Comparison of ENCODE assay signal across 13 cellular contexts in the genomic region with DNA sequence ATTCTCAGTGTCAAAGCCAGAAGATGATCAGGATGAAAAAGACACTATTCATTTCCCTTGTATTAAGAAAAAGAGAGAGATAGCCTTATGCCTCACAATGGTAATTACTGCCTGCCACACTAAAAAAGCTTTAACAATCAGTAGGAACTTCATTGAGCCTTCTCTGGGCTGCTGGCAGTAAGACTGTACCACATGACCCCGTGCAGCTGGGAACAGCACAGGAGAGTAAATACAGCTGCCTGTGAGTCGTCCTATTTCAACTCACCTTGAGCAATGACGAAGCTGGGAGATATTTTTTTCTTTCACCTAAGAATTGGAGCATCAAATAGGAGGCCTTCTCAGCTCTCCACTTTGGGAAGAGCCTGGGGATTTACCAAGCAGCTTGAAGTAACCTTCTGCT.
DNase-seq lines count a peak whose midpoint lies in the region; ATAC-seq and FAIRE-seq lines count a peak whose summit lies in the region.
"Had no signal": no experiment of that assay in that cellular context is flagged by ENCODE, and none has a peak within 500 bp of the region (broad histone marks: within the 10 kb centered on the region; RNA-seq: fewer than 3 reads in every experiment).

No MANE protein-coding gene starts in this region.

- no peak for FAIRE-seq in HTR-8/SVneo (lab: Jason Lieb, UNC)

- H3K36me3 Mint-ChIP-seq in activated CD4-positive, alpha-beta memory T cell treated with anti-CD3 and anti-CD28 coated beads, Interleukin-2, amount 10 ng/mL, durations not matched to agents 7 days and 5 days (ENCODE audit: low read depth) = no peaks in the 10 kb centered on the region

- peak; percentile 43 for ATAC-seq in left ventricle myocardium superior
- no peak for ATAC-seq in HG02973 (IDR thresholded peaks at IDR 0.05; ENCODE audit: unreplicated experiment)
- ATAC-seq in HG03139 (IDR thresholded peaks at IDR 0.05; ENCODE audit: unreplicated experiment) = no peak
- ATAC-seq: esophagus mucosa, SK-N-SH treated with all-trans-retinoic acid at 6 μM for 48 hours had no signal

- intact Hi-C loops in left ventricle myocardium superior (cut with micrococcal nuclease) = no loop called here
- intact Hi-C loops in cardiac septum (cut with DNase I) = no loop called here

- H3K27me3 Mint-ChIP-seq in activated CD4-positive, alpha-beta memory T cell treated with anti-CD3 and anti-CD28 coated beads, Interleukin-2, amount 10 ng/mL, durations not matched to agents 7 days and 5 days = no peaks in the 10 kb centered on the region

- no peak overlapping the region for H3K27ac Mint-ChIP-seq in activated CD4-positive, alpha-beta memory T cell treated with anti-CD3 and anti-CD28 coated beads, Interleukin-2, amount 10 ng/mL, durations not matched to agents 7 days and 5 days

- H3K4me3 Mint-ChIP-seq in activated CD4-positive, alpha-beta memory T cell treated with anti-CD3 and anti-CD28 coated beads, Interleukin-2, amount 10 ng/mL, durations not matched to agents 7 days and 5 days = no peak overlapping the region

- POLR2A ChIA-PET in activated CD4-positive, alpha-beta memory T cell treated with anti-CD3 and anti-CD28 coated beads, Interleukin-2, amount 10 ng/mL, durations not matched to agents 7 days and 5 days (lab: Charles Lee) = no interaction called here

- H3K9me3 Mint-ChIP-seq in activated CD4-positive, alpha-beta memory T cell treated with anti-CD3 and anti-CD28 coated beads, Interleukin-2, amount 10 ng/mL, durations not matched to agents 7 days and 5 days = no peaks in the 10 kb centered on the region

- CTCF ChIA-PET in activated CD4-positive, alpha-beta memory T cell treated with anti-CD3 and anti-CD28 coated beads, Interleukin-2, amount 10 ng/mL, durations not matched to agents 7 days and 5 days (lab: Charles Lee) = no interaction called here

- H3K4me1 Mint-ChIP-seq in activated CD4-positive, alpha-beta memory T cell treated with anti-CD3 and anti-CD28 coated beads, Interleukin-2, amount 10 ng/mL, durations not matched to agents 7 days and 5 days = no peaks in the 10 kb centered on the region

- DNase-seq in left ventricle myocardium superior = no peak
- no peak for DNase-seq in cardiac septum (ENCODE audit: low spot score)
- DNase-seq in NCI-H526 (lab: John Stamatoyannopoulos, UW) = peak; percentile 8 to 49
- peak; percentile 70 for DNase-seq in islet precursor cell
- no peak for DNase-seq in activated CD4-positive, alpha-beta memory T cell treated with anti-CD3 and anti-CD28 coated beads, Interleukin-2, amount 10 ng/mL, durations not matched to agents 7 days and 5 days
- DNase-seq in HTR-8/SVneo (ENCODE audit: insufficient read length, low spot score) = no peak
- DNase-seq: mesenchymal stem cell, ovary, WERI-Rb-1 had no signal

Comparison
In these comparisons a context has a peak if more than half of its experiments do, and no peak if none do; other contexts are left out.
1. DNase-seq: peak in NCI-H526 (2 of 2) and islet precursor cell (single experiment); none in left ventricle myocardium superior (single experiment), cardiac septum (single experiment), activated CD4-positive, alpha-beta memory T cell treated with anti-CD3 and anti-CD28 coated beads, Interleukin-2, amount 10 ng/mL, durations not matched to agents 7 days and 5 days (single experiment) and HTR-8/SVneo (single experiment).